8 cellular contexts compared by ENCODE assay signal in genomic region chr19:4139614-4140236, GRCh38. TPM values are rescaled to one million over a fixed set of nuclear protein-coding genes. Genes with fewer than 3 reads are reported as not detected.
A peak's percentile ranks its signal among the peaks of the same experiment; 100 is the strongest.
DNase-seq lines count a peak whose midpoint lies in the region; ATAC-seq and FAIRE-seq lines count a peak whose summit lies in the region.

No MANE protein-coding gene starts in this region.

- no peak overlapping the region for H2BK15ac ChIP-seq in mesendoderm (replicated peaks; ENCODE audit: low read depth)

- no peak overlapping the region for H2AK5ac ChIP-seq in mesendoderm (ENCODE audit: low read length)

- H3K4ac ChIP-seq in mesendoderm (ENCODE audit: low read depth, low read length), result no peak overlapping the region

- no CpG with 5 or more reads among the region's 14 CpGs for WGBS in mesendoderm (ENCODE audit: extremely low coverage, insufficient coverage, low lambda C conversion rate)

- no peak overlapping the region for H3K23ac ChIP-seq in mesendoderm (ENCODE audit: low read length)

- no peak overlapping the region for H3K9ac ChIP-seq in mesendoderm (ENCODE audit: low read length)

- no peak overlapping the region for H3K18ac ChIP-seq in mesendoderm (ENCODE audit: low read length)

- in situ Hi-C loops in ACHN (cut with HindIII; ENCODE audit: low pct_ligation_motif_present, low pct_unique_long_range_greater_than_20kb, low sequenced_read_pairs), result no loop called here

- no peaks in the 10 kb centered on the region for H3K79me1 ChIP-seq in mesendoderm (ENCODE audit: low read length)

- H4K8ac ChIP-seq in mesendoderm (ENCODE audit: low read depth, low read length), result no peak overlapping the region

- no peak overlapping the region for H3K56ac ChIP-seq in mesendoderm (ENCODE audit: low read length)

- H3K27me3 ChIP-seq in mesendoderm (ENCODE audit: insufficient read depth, low read length, poor library complexity), result no peaks in the 10 kb centered on the region

- no peak overlapping the region for H3K4me2 ChIP-seq in mesendoderm (ENCODE audit: low read length)

- DNase-seq in ACHN (peak; percentile 65), GM18507 (ENCODE audit: extremely low spot score, insufficient read length, low read depth) (peak; percentile 68), NCI-H69 (lab: John Stamatoyannopoulos, UW) (peak; percentile 73), ecto neural progenitor cell (ENCODE audit: low spot score) (peak; percentile 81), mesendoderm (peak; percentile 79)
- peak; percentile 86 to 91 for DNase-seq in activated CD4-positive, alpha-beta T cell treated with anti-CD3 and anti-CD28 coated beads, Interleukin-2, amount 50 U/mL, for 4 hours
- peak; percentile 71 to 79 for DNase-seq in stimulated activated CD8-positive, alpha-beta memory T cell treated with anti-CD3 and anti-CD28 coated beads, Interleukin-15, amount 100 ng/mL, for 48 hours (ENCODE audit: low read depth in 2 of 2)

- H3K27ac ChIP-seq in mesendoderm (ENCODE audit: low read depth, low read length), result no peak overlapping the region

- no peaks in the 10 kb centered on the region for H3K79me2 ChIP-seq in mesendoderm (ENCODE audit: control insufficient read depth, insufficient read depth, low read length)

- H2BK5ac ChIP-seq in mesendoderm (ENCODE audit: low read length), result no peak overlapping the region

- no peak overlapping the region for H4K5ac ChIP-seq in mesendoderm (ENCODE audit: low read length)

- ATAC-seq in HG02981 (IDR thresholded peaks at IDR 0.05; ENCODE audit: unreplicated experiment), result no peak

- H3K4me3 ChIP-seq in mesendoderm (ENCODE audit: low read length), result no peak overlapping the region

- no peaks in the 10 kb centered on the region for H3K36me3 ChIP-seq in mesendoderm (ENCODE audit: control insufficient read depth, insufficient read depth, low read length)

- no peak overlapping the region for H2BK120ac ChIP-seq in mesendoderm (ENCODE audit: low read depth, low read length)

- no peaks in the 10 kb centered on the region for H3K4me1 ChIP-seq in mesendoderm (ENCODE audit: control insufficient read depth, low read depth, low read length)

- peak; percentile 79 for FAIRE-seq in GM18507 (lab: Jason Lieb, UNC)

RNA-seq across cellular contexts. Expression of gene CREB3L3, which starts 13.7 kb away (rescaled TPM):
- polyA plus RNA-seq in mesendoderm (2013, experiment 1 of 2), result not detected
- 0.03 TPM for polyA plus RNA-seq in mesendoderm (2013, experiment 2 of 2)

RNA-seq across cellular contexts. Expression of gene MAP2K2, which starts 15.8 kb away (rescaled TPM):
- 103 TPM for polyA plus RNA-seq in mesendoderm (2013, experiment 1 of 2)
- 103 TPM for polyA plus RNA-seq in mesendoderm (2013, experiment 2 of 2)

RNA-seq across cellular contexts. Expression of gene SIRT6, which starts 42.6 kb away (rescaled TPM):
- polyA plus RNA-seq in mesendoderm (2013, experiment 1 of 2), result 14.4 TPM
- polyA plus RNA-seq in mesendoderm (2013, experiment 2 of 2), result 13.1 TPM

RNA-seq across cellular contexts. Expression of gene ANKRD24, which starts 42.8 kb away (rescaled TPM):
- 2.7 TPM for polyA plus RNA-seq in mesendoderm (2013, experiment 1 of 2)
- 2.6 TPM for polyA plus RNA-seq in mesendoderm (2013, experiment 2 of 2)
